ENCODE assay signal across 6 cellular contexts in the genomic region with DNA sequence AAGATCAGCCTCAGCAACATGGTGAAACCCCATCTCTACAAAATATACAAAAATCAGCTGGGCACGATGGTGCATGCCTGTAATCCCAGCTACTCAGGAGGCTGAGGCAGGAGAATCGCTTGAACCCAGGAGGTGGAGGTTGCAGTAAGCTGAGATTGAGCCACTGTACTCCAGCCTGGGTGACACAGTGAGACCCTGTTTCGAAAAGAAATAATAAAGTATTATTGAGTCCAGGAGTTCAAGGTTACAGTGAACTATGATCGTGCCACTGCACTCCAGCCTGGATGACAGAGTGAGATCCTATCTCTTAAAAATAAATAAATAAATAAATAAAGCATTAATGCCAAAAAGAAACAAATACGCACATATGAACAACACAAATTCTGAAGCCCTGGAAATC. TPM values are rescaled to one million over a fixed set of nuclear protein-coding genes. Genes with fewer than 3 reads are reported as not detected.
"Had no signal": no experiment of that assay in that cellular context is flagged by ENCODE, and none has a peak within 500 bp of the region (broad histone marks: within the 10 kb centered on the region; RNA-seq: fewer than 3 reads in every experiment).

No MANE protein-coding gene starts in this region.

RNA-seq across cellular contexts. Expression of a gene that starts 6.4 kb away (rescaled TPM):
- total RNA-seq: left colon, left ventricle myocardium inferior, left ventricle myocardium superior, myocyte had no signal
- polyA plus RNA-seq: liver, mammary epithelial cell had no signal
